In the genomic region with DNA sequence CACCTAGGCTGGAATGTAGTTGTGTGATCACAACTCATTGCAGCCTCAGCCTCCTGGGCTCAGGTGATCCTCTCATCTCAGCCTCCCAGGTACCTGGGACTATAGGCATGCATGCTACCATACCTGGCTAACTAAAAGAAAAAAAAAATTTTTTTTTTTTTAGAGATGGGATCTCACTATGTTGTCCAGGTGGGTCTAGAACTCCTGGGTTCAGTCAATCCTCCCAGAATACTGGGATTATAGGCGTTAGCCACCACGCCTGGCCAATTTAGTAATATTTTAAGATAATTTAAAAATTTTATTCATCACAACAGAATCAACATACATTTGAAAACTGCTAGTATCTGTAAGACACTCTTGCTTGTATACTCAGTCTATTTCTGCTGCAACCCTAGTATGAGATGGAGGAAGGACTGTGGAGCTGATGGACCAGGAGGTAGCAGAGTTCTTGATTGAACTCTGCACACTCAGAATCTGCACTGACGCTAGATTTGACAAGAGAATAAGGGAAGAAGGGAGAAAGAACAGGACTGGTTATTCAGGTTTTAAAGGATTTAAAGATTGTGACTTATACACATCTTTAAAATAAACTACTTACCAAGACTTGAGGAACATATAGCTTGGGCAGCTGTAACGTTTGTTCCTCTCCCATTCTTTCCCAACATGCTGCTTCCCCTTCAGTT, we compare ENCODE assay signal across 11 cellular contexts. TPM values are rescaled to one million over a fixed set of nuclear protein-coding genes. Genes with fewer than 3 reads are reported as not detected.
DNase-seq lines count a peak whose midpoint lies in the region; ATAC-seq and TF ChIP-seq lines count a peak whose summit lies in the region.
"Had no signal": no experiment of that assay in that cellular context is flagged by ENCODE, and none has a peak within 500 bp of the region (broad histone marks: within the 10 kb centered on the region; RNA-seq: fewer than 3 reads in every experiment).

No MANE protein-coding gene starts in this region.

- H3K27me3 Mint-ChIP-seq in stimulated activated naive CD8-positive, alpha-beta T cell treated with anti-CD3 and anti-CD28 coated beads, Interleukin-15, Interleukin-2, amounts not matched to agents 100 ng/mL and 50 ng/mL, for 24 hours: no peaks in the 10 kb centered on the region
- H3K27me3 Mint-ChIP-seq in activated naive CD8-positive, alpha-beta T cell treated with anti-CD3 and anti-CD28 coated beads, Interleukin-2, amount 10 ng/mL, durations not matched to agents 7 days and 5 days: no peaks in the 10 kb centered on the region

- 33% methylated on average over 1 of the region's 4 CpGs for WGBS in mesenchymal stem cell

- H3K4me1 Mint-ChIP-seq in stimulated activated naive CD8-positive, alpha-beta T cell treated with anti-CD3 and anti-CD28 coated beads, Interleukin-15, Interleukin-2, amounts not matched to agents 100 ng/mL and 50 ng/mL, for 24 hours (ENCODE audit: low read depth): peaks cover 54% of the 10 kb centered on the region
- peaks cover 30% of the 10 kb centered on the region for H3K4me1 Mint-ChIP-seq in activated naive CD8-positive, alpha-beta T cell treated with anti-CD3 and anti-CD28 coated beads, Interleukin-2, amount 10 ng/mL, durations not matched to agents 7 days and 5 days

- H2BK12ac ChIP-seq in mesenchymal stem cell (ENCODE audit: low read length in 2 of 2): no peak overlapping the region

- H2BK5ac ChIP-seq in mesenchymal stem cell (ENCODE audit: low read depth, low read length, poor library complexity, severe bottlenecking): no peak overlapping the region

- peaks cover 10% of the 10 kb centered on the region for H3K4me1 ChIP-seq in mesenchymal stem cell (ENCODE audit: control insufficient read depth, insufficient read depth, low read depth, low read length)

- H4K91ac ChIP-seq in mesenchymal stem cell (ENCODE audit: low read length): no peak overlapping the region

- peaks cover 4% of the 10 kb centered on the region for H3K36me3 Mint-ChIP-seq in stimulated activated naive CD8-positive, alpha-beta T cell treated with anti-CD3 and anti-CD28 coated beads, Interleukin-15, Interleukin-2, amounts not matched to agents 100 ng/mL and 50 ng/mL, for 24 hours (ENCODE audit: low read depth)
- peaks cover 2% of the 10 kb centered on the region for H3K36me3 Mint-ChIP-seq in activated naive CD8-positive, alpha-beta T cell treated with anti-CD3 and anti-CD28 coated beads, Interleukin-2, amount 10 ng/mL, durations not matched to agents 7 days and 5 days

- H2AFZ ChIP-seq in mesenchymal stem cell (ENCODE audit: low read depth, low read length): no peak overlapping the region

- H3K27ac Mint-ChIP-seq in stimulated activated naive CD8-positive, alpha-beta T cell treated with anti-CD3 and anti-CD28 coated beads, Interleukin-15, Interleukin-2, amounts not matched to agents 100 ng/mL and 50 ng/mL, for 24 hours: peak overlapping the region; percentile 89
- peak overlapping the region; percentile 51 for H3K27ac Mint-ChIP-seq in activated naive CD8-positive, alpha-beta T cell treated with anti-CD3 and anti-CD28 coated beads, Interleukin-2, amount 10 ng/mL, durations not matched to agents 7 days and 5 days

- TF ChIP-seq CTCF in GM13976 (IDR thresholded peaks at IDR 0.05; ENCODE audit: borderline replicate concordance, control extremely low read depth, extremely low read depth, insufficient read depth, missing control alignments): no peak

- H3K4ac ChIP-seq in mesenchymal stem cell (ENCODE audit: low read depth in 1 of 2, low read length in 2 of 2): no peak overlapping the region

- H3K4me2 ChIP-seq in mesenchymal stem cell (ENCODE audit: low read length, poor library complexity, severe bottlenecking): no peak overlapping the region

- H3K9ac ChIP-seq in mesenchymal stem cell (ENCODE audit: low read length): peak overlapping the region; percentile 13

- no peak overlapping the region for H2BK15ac ChIP-seq in mesenchymal stem cell (ENCODE audit: low read depth, poor library complexity, severe bottlenecking)

- H2BK120ac ChIP-seq in mesenchymal stem cell (ENCODE audit: low read depth, low read length): no peak overlapping the region

- no peak overlapping the region for H4K8ac ChIP-seq in mesenchymal stem cell (ENCODE audit: low read length)

- no peaks in the 10 kb centered on the region for H3K79me1 ChIP-seq in mesenchymal stem cell (replicated peaks; ENCODE audit: low read length, poor library complexity, severe bottlenecking)

- no peaks in the 10 kb centered on the region for H3K27me3 ChIP-seq in mesenchymal stem cell (ENCODE audit: control insufficient read depth in 1 of 2, insufficient read depth in 1 of 2, low read length in 2 of 2)

- H3K9me3 ChIP-seq in mesenchymal stem cell (ENCODE audit: control insufficient read depth, low read length): no peaks in the 10 kb centered on the region

- no peak overlapping the region for H3K18ac ChIP-seq in mesenchymal stem cell (ENCODE audit: low read depth in 1 of 2, low read length in 2 of 2)

- peaks cover 0 to 8% of the 10 kb centered on the region in 2 experiments for H3K36me3 ChIP-seq in mesenchymal stem cell (ENCODE audit: control insufficient read depth in 1 of 2, insufficient read depth in 2 of 2, low read depth in 1 of 2, low read length in 2 of 2)

- no peak for DNase-seq in stimulated activated naive CD8-positive, alpha-beta T cell treated with anti-CD3 and anti-CD28 coated beads, Interleukin-15, Interleukin-2, amounts not matched to agents 100 U/mL and 50 U/mL, for 24 hours
- no peak for DNase-seq in activated naive CD8-positive, alpha-beta T cell treated with anti-CD3 and anti-CD28 coated beads, Interleukin-2, amount 10 ng/mL, durations not matched to agents 7 days and 5 days
- DNase-seq in mesenchymal stem cell (no peak), NCI-H2196 treated with DMSO at 0.1 percent for 48 hours (lab: John Stamatoyannopoulos, UW; ENCODE audit: unreplicated experiment) (no peak), GM13976 (ENCODE audit: low spot score) (no peak)
- DNase-seq: activated T-cell treated with anti-CD3 and anti-CD28 coated beads, Interleukin-2, amount 50 U/mL, for 1 hour; NCI-H524 had no signal

- H3K4me3 ChIP-seq in mesenchymal stem cell (ENCODE audit: insufficient read depth in 1 of 2, low read depth in 1 of 2, low read length in 2 of 2): no peak overlapping the region

- POLR2A ChIA-PET in activated naive CD8-positive, alpha-beta T cell treated with anti-CD3 and anti-CD28 coated beads, Interleukin-2, amount 10 ng/mL, durations not matched to agents 7 days and 5 days (lab: Charles Lee): no interaction called here

- no peaks in the 10 kb centered on the region for H3K9me3 Mint-ChIP-seq in stimulated activated naive CD8-positive, alpha-beta T cell treated with anti-CD3 and anti-CD28 coated beads, Interleukin-15, Interleukin-2, amounts not matched to agents 100 ng/mL and 50 ng/mL, for 24 hours
- no peaks in the 10 kb centered on the region for H3K9me3 Mint-ChIP-seq in activated naive CD8-positive, alpha-beta T cell treated with anti-CD3 and anti-CD28 coated beads, Interleukin-2, amount 10 ng/mL, durations not matched to agents 7 days and 5 days
- H3K9me3 Mint-ChIP-seq: CD14-positive monocyte had no signal

- H3K4me3 Mint-ChIP-seq in stimulated activated naive CD8-positive, alpha-beta T cell treated with anti-CD3 and anti-CD28 coated beads, Interleukin-15, Interleukin-2, amounts not matched to agents 100 ng/mL and 50 ng/mL, for 24 hours: peak overlapping the region; percentile 32
- H3K4me3 Mint-ChIP-seq in activated naive CD8-positive, alpha-beta T cell treated with anti-CD3 and anti-CD28 coated beads, Interleukin-2, amount 10 ng/mL, durations not matched to agents 7 days and 5 days: peak overlapping the region; percentile 52
- H3K4me3 Mint-ChIP-seq: CD14-positive monocyte had no signal

- H2AK5ac ChIP-seq in mesenchymal stem cell (ENCODE audit: low read length, severe bottlenecking): no peak overlapping the region

- peak overlapping the region; percentile 78 for H3K27ac ChIP-seq in mesenchymal stem cell (ENCODE audit: low read length, poor library complexity, severe bottlenecking)

- no peak for ATAC-seq in stimulated activated naive CD8-positive, alpha-beta T cell treated with anti-CD3 and anti-CD28 coated beads, Interleukin-15, Interleukin-2, amounts not matched to agents 100 U/mL and 50 U/mL, for 24 hours
- peak; percentile 13 for ATAC-seq in activated naive CD8-positive, alpha-beta T cell treated with anti-CD3 and anti-CD28 coated beads, Interleukin-2, amount 10 ng/mL, durations not matched to agents 7 days and 5 days (ENCODE audit: low read depth)
- ATAC-seq in GM19397 (IDR thresholded peaks at IDR 0.05; ENCODE audit: unreplicated experiment): no peak
- ATAC-seq in HG03135 (IDR thresholded peaks at IDR 0.05; ENCODE audit: unreplicated experiment): no peak

- in situ Hi-C loops in GM13976 (cut with MboI; ENCODE audit: low sequenced_read_pairs, unreplicated experiment): no loop called here

- H3K14ac ChIP-seq in mesenchymal stem cell (ENCODE audit: low read length in 2 of 2): no peak overlapping the region

- no peak overlapping the region for H3K23ac ChIP-seq in mesenchymal stem cell (ENCODE audit: low read length in 2 of 2)

RNA-seq across cellular contexts. Expression of gene VCL, which starts 57.6 kb away (rescaled TPM):
- total RNA-seq in activated naive CD8-positive, alpha-beta T cell treated with anti-CD3 and anti-CD28 coated beads, Interleukin-2, amount 10 ng/mL, durations not matched to agents 7 days and 5 days: 10 to 100 TPM; 15.6 to 18.5 TPM
- polyA plus RNA-seq in mesenchymal stem cell (2013, experiment 1 of 2): 216 TPM
- polyA plus RNA-seq in mesenchymal stem cell (2013, experiment 2 of 2): 211 TPM
